ENCODE assay signal across 28 cellular contexts in genomic region chrX:70535198-70535597, GRCh38.
"Had no signal": no experiment of that assay in that cellular context is flagged by ENCODE, and none has a peak within 500 bp of the region (broad histone marks: within the 10 kb centered on the region; RNA-seq: fewer than 3 reads in every experiment).

No MANE protein-coding gene starts in this region.

- H3K36me3 ChIP-seq: adrenal gland, esophagus muscularis mucosa, gastrocnemius medialis had no signal

- H3K4me1 ChIP-seq: adrenal gland, esophagus muscularis mucosa, foreskin keratinocyte, gastrocnemius medialis had no signal

- H3K9me3 ChIP-seq: adrenal gland, body of pancreas, esophagus muscularis mucosa, gastrocnemius medialis had no signal

- DNase-seq: activated CD4-positive, alpha-beta memory T cell treated with anti-CD3 and anti-CD28 coated beads for 36 hours; activated CD4-positive, alpha-beta T cell treated with anti-CD3 and anti-CD28 coated beads for 36 hours; activated CD4-positive, alpha-beta T cell treated with anti-CD3 and anti-CD28 coated beads, Interleukin-2, amount 10 ng/mL, durations not matched to agents 24 days and 14 days; activated CD4-positive, CD25-positive, alpha-beta regulatory T cell; activated CD4-positive, CD25-positive, alpha-beta regulatory T cell treated with anti-CD3 and anti-CD28 coated beads, Interleukin-2, amount 50 U/mL, for 72 hours; activated CD8-positive, alpha-beta memory T cell treated with anti-CD3 and anti-CD28 coated beads, Interleukin-2, amount 10 ng/mL, durations not matched to agents 7 days and 5 days; activated CD8-positive, alpha-beta memory T cell treated with anti-CD3 and anti-CD28 coated beads, Interleukin-2, amount 50 U/mL, for 4 hours; activated CD8-positive, alpha-beta T cell treated with anti-CD3 and anti-CD28 coated beads, Interleukin-2, amount 10 ng/mL, durations not matched to agents 7 days and 5 days; activated effector memory CD4-positive, alpha-beta T cell treated with anti-CD3 and anti-CD28 coated beads, Interleukin-2, amount 50 U/mL, for 16 hours; activated naive CD4-positive, alpha-beta T cell treated with anti-CD3 and anti-CD28 coated beads for 36 hours; activated naive CD8-positive, alpha-beta T cell treated with anti-CD3 and anti-CD28 coated beads for 36 hours; activated naive CD8-positive, alpha-beta T cell treated with anti-CD3 and anti-CD28 coated beads, Interleukin-2, amount 50 U/mL, for 24 hours; activated T-cell treated with anti-CD3 and anti-CD28 coated beads, Interleukin-2, amount 50 U/mL, for 1 hour; activated T-cell treated with anti-CD3 and anti-CD28 coated beads, Interleukin-2, amount 50 U/mL, for 48 hours; adrenal gland; amygdala; aorta; body of pancreas; caudate nucleus; dorsolateral prefrontal cortex; effector memory CD8-positive, alpha-beta T cell; erythroblast; gastrocnemius medialis; glutamatergic neuron; T-helper 2 cell had no signal

- H3K4me3 ChIP-seq: adrenal gland, body of pancreas, coronary artery, dorsolateral prefrontal cortex, esophagus muscularis mucosa, gastrocnemius medialis had no signal

- H3K27ac ChIP-seq: adrenal gland, body of pancreas, coronary artery, dorsolateral prefrontal cortex, esophagus muscularis mucosa, foreskin keratinocyte, gastrocnemius medialis had no signal

- H3K27me3 ChIP-seq: esophagus muscularis mucosa, foreskin keratinocyte had no signal

- ATAC-seq: activated CD4-positive, alpha-beta T cell treated with anti-CD3 and anti-CD28 coated beads for 36 hours; activated CD8-positive, alpha-beta memory T cell treated with anti-CD3 and anti-CD28 coated beads, Interleukin-2, amount 10 ng/mL, durations not matched to agents 7 days and 5 days; activated CD8-positive, alpha-beta T cell treated with anti-CD3 and anti-CD28 coated beads, Interleukin-2, amount 10 ng/mL, durations not matched to agents 7 days and 5 days; activated naive CD8-positive, alpha-beta T cell treated with anti-CD3 and anti-CD28 coated beads, Interleukin-2, amount 50 U/mL, for 24 hours; body of pancreas; effector memory CD8-positive, alpha-beta T cell; foreskin keratinocyte; gastrocnemius medialis had no signal
